1 cellular context compared by ENCODE assay signal in genomic region chr15:85673326-85673725, GRCh38.
TF ChIP-seq lines count a peak whose summit lies in the region.

No MANE protein-coding gene starts in this region.

TF ChIP-seq in liver, 16 proteins besides CTCF, POLR2A, EP300 and RAD21 (continued from another document):
- TF ChIP-seq MAX (IDR thresholded peaks at IDR 0.05): no peak
- TF ChIP-seq JUND (IDR thresholded peaks at IDR 0.05): no peak
- TF ChIP-seq TAF1 (conservative IDR thresholded peaks at IDR 0.05): no peak
- no peak for TF ChIP-seq REST (IDR thresholded peaks at IDR 0.05)
- TF ChIP-seq ATF3 (IDR thresholded peaks at IDR 0.05): no peak
- no peak for TF ChIP-seq YY1 (IDR thresholded peaks at IDR 0.05)
- no peak for TF ChIP-seq SP1 (IDR thresholded peaks at IDR 0.05)
